ENCODE assay signal across 2 cellular contexts in genomic region chr9:73030370-73031039, GRCh38.
TF ChIP-seq lines count a peak whose summit lies in the region.

No MANE protein-coding gene starts in this region.

TF ChIP-seq in GM23338, 12 proteins besides CTCF, POLR2A, EP300 and RAD21 (continued from another document):
- TF ChIP-seq ZNF462 (CRISPR knock-in tag; IDR thresholded peaks at IDR 0.05) (no peak), POLR2AphosphoS5 (IDR thresholded peaks at IDR 0.05; ENCODE audit: low read depth) (no peak), JUNB (IDR thresholded peaks at IDR 0.05; ENCODE audit: unreplicated experiment) (no peak), EZH2phosphoT487 (IDR thresholded peaks at IDR 0.05; ENCODE audit: unreplicated experiment) (no peak)

TF ChIP-seq in K562, 482 proteins besides CTCF, POLR2A, EP300 and RAD21 (continued from another document and continues in another):
- peak; percentile 41 for TF ChIP-seq ZNF592 (IDR thresholded peaks at IDR 0.05)
- TF ChIP-seq POLR3A (IDR thresholded peaks at IDR 0.05; ENCODE audit: borderline replicate concordance, extremely low read depth, insufficient read depth, insufficient read length): no peak
- no peak for TF ChIP-seq SRSF1 (IDR thresholded peaks at IDR 0.05; ENCODE audit: low read depth, low read length)
- no peak for TF ChIP-seq PPARD (CRISPR knock-in tag; IDR thresholded peaks at IDR 0.05)
- TF ChIP-seq TARDBP (IDR thresholded peaks at IDR 0.05): no peak
- no peak for TF ChIP-seq MAZ (CRISPR knock-in tag; conservative IDR thresholded peaks at IDR 0.05 in 1 of 2, IDR thresholded peaks at IDR 0.05 in 1 of 2)
- TF ChIP-seq ATF4 (CRISPR knock-in tag; IDR thresholded peaks at IDR 0.05): no peak
- peak in 1 of 2 experiments; percentile 9 for TF ChIP-seq AFF1 (IDR thresholded peaks at IDR 0.05; ENCODE audit: low read depth in 1 of 2, partially characterized antibody in 2 of 2)
- no peak for TF ChIP-seq TAF7 (tag; IDR thresholded peaks at IDR 0.05)
- TF ChIP-seq ZNF23 (CRISPR knock-in tag; IDR thresholded peaks at IDR 0.05): no peak
- TF ChIP-seq BRD9 (IDR thresholded peaks at IDR 0.05; ENCODE audit: low read depth, partially characterized antibody): no peak
- no peak for TF ChIP-seq NR2C1 (IDR thresholded peaks at IDR 0.05)
- no peak for TF ChIP-seq NR2C1 (tag; IDR thresholded peaks at IDR 0.05)
- TF ChIP-seq RREB1 (CRISPR knock-in tag; IDR thresholded peaks at IDR 0.05): no peak
- TF ChIP-seq SUPT5H (IDR thresholded peaks at IDR 0.05): no peak
- TF ChIP-seq KAT2B (IDR thresholded peaks at IDR 0.05; ENCODE audit: low read depth, low read length): no peak
- peak; percentile 93 for TF ChIP-seq HMBOX1 (IDR thresholded peaks at IDR 0.05)
- TF ChIP-seq ZNF589 (CRISPR knock-in tag; IDR thresholded peaks at IDR 0.05; ENCODE audit: low read depth): peak; percentile 35; the same call in 1 of the 2 replicates
- no peak for TF ChIP-seq SMARCB1 (IDR thresholded peaks at IDR 0.05; ENCODE audit: insufficient read length, low read depth)
- no peak for TF ChIP-seq CEBPZ (IDR thresholded peaks at IDR 0.05; ENCODE audit: borderline replicate concordance, low read depth, low read length)
- no peak for TF ChIP-seq HOXB6 (CRISPR knock-in tag; IDR thresholded peaks at IDR 0.05; ENCODE audit: borderline replicate concordance)
- no peak for TF ChIP-seq TFE3 (CRISPR knock-in tag; IDR thresholded peaks at IDR 0.05)
- TF ChIP-seq MLLT1 (IDR thresholded peaks at IDR 0.05): peak; percentile 17 to 35; a peak in 2 of 4 replicates
- TF ChIP-seq PKNOX1 (IDR thresholded peaks at IDR 0.05): no peak
- no peak for TF ChIP-seq PYGO2 (tag; IDR thresholded peaks at IDR 0.05)
